ENCODE assay signal across 9 cellular contexts in genomic region chr19:1113986-1114483, GRCh38. TPM values are rescaled to one million over a fixed set of nuclear protein-coding genes. Genes with fewer than 3 reads are reported as not detected.
DNase-seq lines count a peak whose midpoint lies in the region; ATAC-seq and TF ChIP-seq lines count a peak whose summit lies in the region.
"Had no signal": no experiment of that assay in that cellular context is flagged by ENCODE, and none has a peak within 500 bp of the region (broad histone marks: within the 10 kb centered on the region; RNA-seq: fewer than 3 reads in every experiment).

No MANE protein-coding gene starts in this region.

- intact Hi-C loops in left colon (cut with DNase I, micrococcal nuclease): loop anchor here in 1 of 2 donors (5.0 kb wide), 1 partner anchor 68 kb away; no protein-coding TSS in a partner anchor

- no peak for TF ChIP-seq CTCF in WERI-Rb-1 (IDR thresholded peaks at IDR 0.05; ENCODE audit: low read depth, low read length)

- DNase-seq in WERI-Rb-1 (no peak), left colon (peak; percentile 27 to 39), HUDEP-2 (lab: John Stamatoyannopoulos, UW; ENCODE audit: unreplicated experiment in 76 of 76) (no peak), H4 (ENCODE audit: low spot score) (no peak)

- no peak for ATAC-seq in left colon
- no peak for ATAC-seq in HG03520 (IDR thresholded peaks at IDR 0.05; ENCODE audit: unreplicated experiment)
- no peak for ATAC-seq in HG03439 (IDR thresholded peaks at IDR 0.05; ENCODE audit: unreplicated experiment)

- no peak overlapping the region for H3K4me3 ChIP-seq in BLaER1 treated with 17β-estradiol and CSF1 and Interleukin-3, amounts not matched to agents 10 nM and 100 nM
- H3K4me3 ChIP-seq in WERI-Rb-1 (ENCODE audit: low read depth, low read length) (no peak overlapping the region), skeletal muscle satellite cell (ENCODE audit: low read length) (no peak overlapping the region)

- peak overlapping the region; percentile 50 to 88 (median 70); a peak in 21 of 22 replicates for H3K4me2 ChIP-seq in BLaER1 treated with 17β-estradiol and CSF1 and Interleukin-3, amounts not matched to agents 10 nM and 100 nM
- peak overlapping the region; percentile 55 for H3K4me2 ChIP-seq in skeletal muscle satellite cell (ENCODE audit: low read length)

- H3K36me3 ChIP-seq in BLaER1 treated with 17β-estradiol and CSF1 and Interleukin-3, amounts not matched to agents 10 nM and 100 nM: peaks cover 48 to 93% (median 78%) of the 10 kb centered on the region in 11 experiments
- peaks cover 20% of the 10 kb centered on the region for H3K36me3 ChIP-seq in WERI-Rb-1
- H3K36me3 ChIP-seq in skeletal muscle satellite cell (ENCODE audit: insufficient read depth, low read length): peaks cover 70% of the 10 kb centered on the region

- H3K27ac ChIP-seq in BLaER1 treated with 17β-estradiol and CSF1 and Interleukin-3, amounts not matched to agents 10 nM and 100 nM: peak overlapping the region in 5 of 11 experiments; percentile 12 to 47 (median 36); a peak in 4 of 22 replicates
- H3K27ac ChIP-seq in WERI-Rb-1: peak overlapping the region; percentile 62

- H3K9me3 ChIP-seq in BLaER1 treated with 17β-estradiol and CSF1 and Interleukin-3, amounts not matched to agents 10 nM and 100 nM (replicated peaks in 1 of 11): no peaks in the 10 kb centered on the region
- H3K9me3 ChIP-seq in WERI-Rb-1 (ENCODE audit: severe bottlenecking) (no peaks in the 10 kb centered on the region), skeletal muscle satellite cell (replicated peaks; ENCODE audit: low read length) (no peaks in the 10 kb centered on the region)
- H3K9me3 ChIP-seq: BE2C had no signal

- peaks cover 27 to 100% (median 41%) of the 10 kb centered on the region in 11 experiments; a peak in 21 of 22 replicates for H4K20me1 ChIP-seq in BLaER1 treated with 17β-estradiol and CSF1 and Interleukin-3, amounts not matched to agents 10 nM and 100 nM

- no peaks in the 10 kb centered on the region for H3K27me3 ChIP-seq in BLaER1 treated with 17β-estradiol and CSF1 and Interleukin-3, amounts not matched to agents 10 nM and 100 nM
- no peaks in the 10 kb centered on the region for H3K27me3 ChIP-seq in WERI-Rb-1 (ENCODE audit: insufficient read depth, low read depth, severe bottlenecking)
- H3K27me3 ChIP-seq in skeletal muscle satellite cell (ENCODE audit: control insufficient read depth, insufficient read depth, low read length): no peaks in the 10 kb centered on the region
- H3K27me3 ChIP-seq: BE2C had no signal

- H3K9ac ChIP-seq in BLaER1 treated with 17β-estradiol and CSF1 and Interleukin-3, amounts not matched to agents 10 nM and 100 nM: peak overlapping the region in 9 of 11 experiments; percentile 1 to 70 (median 33); a peak in 7 of 22 replicates
- H3K9ac ChIP-seq in skeletal muscle satellite cell (ENCODE audit: low read depth, low read length): no peak overlapping the region

- H3K4me1 ChIP-seq in BLaER1 treated with 17β-estradiol and CSF1 and Interleukin-3, amounts not matched to agents 10 nM and 100 nM: peaks cover 7 to 28% (median 20%) of the 10 kb centered on the region in 10 experiments
- H3K4me1 ChIP-seq in skeletal muscle satellite cell (ENCODE audit: control insufficient read depth, insufficient read depth, low read length): peaks cover 13% of the 10 kb centered on the region

RNA-seq across cellular contexts. Expression of gene GPX4, which starts 10.2 kb away (rescaled TPM):
- 100 to 1,000 TPM; 162 to 176 TPM for total RNA-seq in left colon
- total RNA-seq in skeletal muscle satellite cell (2012; rRNA removed): 339 and 487 TPM in 2 replicates
- 470 and 493 TPM in 2 replicates for total RNA-seq in H4 (2014; rRNA removed; shearing (Covaris generic))

RNA-seq across cellular contexts. Expression of gene POLR2E, which starts 18.9 kb away (rescaled TPM):
- total RNA-seq in left colon: 100 to 1,000 TPM; 116 to 141 TPM
- total RNA-seq in skeletal muscle satellite cell (2012; rRNA removed): 102 and 112 TPM in 2 replicates
- 237 and 244 TPM in 2 replicates for total RNA-seq in H4 (2014; rRNA removed; shearing (Covaris generic))

RNA-seq across cellular contexts. Expression of gene ARHGAP45, which starts 47.1 kb away (rescaled TPM):
- total RNA-seq in left colon: 10 to 100 TPM; 37.9 to 47.2 TPM
- 0.44 and 0.76 TPM in 2 replicates for total RNA-seq in skeletal muscle satellite cell (2012; rRNA removed)
- total RNA-seq in H4 (2014; rRNA removed; shearing (Covaris generic)): 2.4 and 3.2 TPM in 2 replicates

Comparison
In these comparisons a context has a peak if more than half of its experiments do, and no peak if none do; other contexts are left out.
1. DNase-seq: peak in left colon (2 of 2); none in WERI-Rb-1 (single experiment), HUDEP-2 (0 of 76) and H4 (single experiment).